17 cellular contexts compared by ENCODE assay signal in the genomic region with DNA sequence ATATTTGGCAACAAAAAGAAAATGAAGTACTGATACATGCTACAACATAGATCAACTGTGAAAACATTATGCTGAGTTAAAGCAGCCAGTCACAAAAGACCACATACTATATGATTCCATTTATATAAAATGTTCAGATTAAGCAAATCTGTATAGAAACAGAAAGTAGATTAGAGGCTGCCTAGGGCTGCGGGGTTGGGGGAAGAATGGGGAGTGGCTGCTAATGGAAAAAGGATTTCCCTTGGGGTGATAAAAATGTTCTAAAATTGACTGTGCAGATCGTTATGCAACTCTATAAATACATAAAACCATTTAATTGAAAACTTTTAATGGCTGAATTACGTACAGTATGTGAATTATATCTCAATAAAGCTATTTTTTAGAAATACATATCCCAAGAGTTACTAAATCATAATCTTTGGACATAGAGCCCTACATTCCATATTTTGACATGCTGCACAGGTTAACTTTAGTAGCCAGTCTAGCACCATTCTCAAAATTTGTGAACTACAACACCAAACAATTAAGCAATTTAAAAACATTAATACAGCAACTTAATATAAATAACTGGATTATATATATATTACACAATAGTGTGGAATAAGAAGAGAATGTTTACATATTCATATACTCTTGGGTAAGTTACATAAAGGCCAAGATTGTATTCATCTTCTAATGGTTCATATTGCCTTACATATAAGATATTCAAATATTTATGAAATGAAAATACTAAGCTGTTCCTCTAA. TPM values are rescaled to one million over a fixed set of nuclear protein-coding genes. Genes with fewer than 3 reads are reported as not detected.
DNase-seq lines count a peak whose midpoint lies in the region; ATAC-seq and TF ChIP-seq lines count a peak whose summit lies in the region.
"Had no signal": no experiment of that assay in that cellular context is flagged by ENCODE, and none has a peak within 500 bp of the region (broad histone marks: within the 10 kb centered on the region; RNA-seq: fewer than 3 reads in every experiment).

No MANE protein-coding gene starts in this region.

- H4K20me1 ChIP-seq in BLaER1 (no peaks in the 10 kb centered on the region), SK-N-SH (ENCODE audit: insufficient read depth) (no peaks in the 10 kb centered on the region)

- no peaks in the 10 kb centered on the region for H3K79me2 ChIP-seq in SK-N-SH (ENCODE audit: insufficient read depth)

- H3K4me1 ChIP-seq in BLaER1 (peaks cover 6% of the 10 kb centered on the region), SK-N-SH (ENCODE audit: control insufficient read depth in 1 of 2, insufficient read depth in 2 of 2, low read depth in 1 of 2, low read length in 1 of 2) (no peaks in the 10 kb centered on the region; a peak in 1 of 4 replicates), lower lobe of right lung (no peaks in the 10 kb centered on the region)
- H3K4me1 ChIP-seq in effector memory CD4-positive, alpha-beta T cell (ENCODE audit: control insufficient read depth, insufficient read depth, low read length, poor library complexity, severe bottlenecking), result no peaks in the 10 kb centered on the region
- H3K4me1 ChIP-seq: colonic mucosa, prostate gland, SJSA1, upper lobe of right lung had no signal

- TF ChIP-seq EP300 in SK-N-SH (IDR thresholded peaks at IDR 0.05; ENCODE audit: borderline replicate concordance in 1 of 2, low read depth in 1 of 2, low read length in 1 of 2), result no peak

- TF ChIP-seq RAD21 in SK-N-SH (IDR thresholded peaks at IDR 0.05; ENCODE audit: low read length), result no peak

- H3K4me2 ChIP-seq in BLaER1 (peak overlapping the region; percentile 55), SK-N-SH (no peak overlapping the region)
- H3K4me2 ChIP-seq: KMS-11 had no signal

- POLR2A ChIA-PET in SK-N-SH (lab: Yijun Ruan, JAX), result no interaction called here

- 85% methylated on average over 3 of the region's 3 CpGs for WGBS in SK-N-SH (ENCODE audit: low lambda C conversion rate)

- H3K36me3 ChIP-seq in BLaER1 (no peaks in the 10 kb centered on the region), SK-N-SH (replicated peaks in 1 of 2; ENCODE audit: control insufficient read depth in 1 of 2, insufficient read depth in 2 of 2, low read length in 1 of 2) (peaks cover 9 to 10% of the 10 kb centered on the region in 2 experiments), lower lobe of right lung (no peaks in the 10 kb centered on the region)
- H3K36me3 ChIP-seq in effector memory CD4-positive, alpha-beta T cell (ENCODE audit: control insufficient read depth, insufficient read depth, low read length), result no peaks in the 10 kb centered on the region
- H3K36me3 ChIP-seq: colonic mucosa, prostate gland, SJSA1 had no signal

- no peaks in the 10 kb centered on the region for H3K27me3 ChIP-seq in BLaER1
- H3K27me3 ChIP-seq in SK-N-SH (ENCODE audit: insufficient read depth), result no peaks in the 10 kb centered on the region
- H3K27me3 ChIP-seq in lower lobe of right lung (ENCODE audit: low read depth), result no peaks in the 10 kb centered on the region
- no peaks in the 10 kb centered on the region for H3K27me3 ChIP-seq in effector memory CD4-positive, alpha-beta T cell (replicated peaks; ENCODE audit: control insufficient read depth, insufficient read depth, low read length, poor library complexity, severe bottlenecking)
- H3K27me3 ChIP-seq: BE2C, colonic mucosa, SJSA1, upper lobe of right lung had no signal

- CTCF ChIA-PET in SK-N-SH (lab: Yijun Ruan, JAX), result interaction anchor here (0.7 to 2.9 kb wide), 24 partner anchors 8 to 649 kb away, joined by 3 to 24 read pairs (median 3); partner anchors contain the start of gene NEK1

- ATAC-seq in GM21576 (IDR thresholded peaks at IDR 0.05; ENCODE audit: unreplicated experiment), result peak; percentile 13
- no peak for ATAC-seq in lower lobe of right lung
- no peak for ATAC-seq in GM21723 (IDR thresholded peaks at IDR 0.05; ENCODE audit: unreplicated experiment)
- no peak for ATAC-seq in GM19467 (IDR thresholded peaks at IDR 0.05; ENCODE audit: unreplicated experiment)
- ATAC-seq: activated CD4-positive, alpha-beta T cell treated with anti-CD3 and anti-CD28 coated beads for 36 hours had no signal

- peaks cover 27% of the 10 kb centered on the region for H3F3A ChIP-seq in SK-N-SH (replicated peaks; ENCODE audit: insufficient read depth)

- intact Hi-C loops in lower lobe of right lung (cut with DNase I), result no loop called here

- peak overlapping the region; percentile 20; the same call in 1 of the 2 replicates for H2AFZ ChIP-seq in SK-N-SH (ENCODE audit: low read depth)

- peaks cover 5% of the 10 kb centered on the region; the same call in 1 of the 2 replicates for H3K9me3 ChIP-seq in BLaER1
- H3K9me3 ChIP-seq in SK-N-SH, result no peaks in the 10 kb centered on the region
- H3K9me3 ChIP-seq in lower lobe of right lung, result no peaks in the 10 kb centered on the region
- H3K9me3 ChIP-seq in effector memory CD4-positive, alpha-beta T cell (ENCODE audit: control insufficient read depth, low read length), result no peaks in the 10 kb centered on the region
- H3K9me3 ChIP-seq: BE2C, colonic mucosa, prostate gland, SJSA1, upper lobe of right lung had no signal

- no peaks in the 10 kb centered on the region for H3K9me2 ChIP-seq in SK-N-SH

- DNase-seq in SK-N-SH, result no peak
- DNase-seq in lower lobe of right lung, result no peak
- DNase-seq in effector memory CD4-positive, alpha-beta T cell, result no peak
- DNase-seq in NK-92 (lab: John Stamatoyannopoulos, UW; ENCODE audit: unreplicated experiment), result no peak
- DNase-seq: activated naive CD4-positive, alpha-beta T cell; T-helper 17 cell; upper lobe of right lung had no signal

- H3K27ac ChIP-seq in BLaER1, result no peak overlapping the region
- no peak overlapping the region for H3K27ac ChIP-seq in SK-N-SH (ENCODE audit: low read depth in 2 of 2, low read length in 1 of 2)
- peak overlapping the region; percentile 7 for H3K27ac ChIP-seq in lower lobe of right lung
- H3K27ac ChIP-seq in effector memory CD4-positive, alpha-beta T cell (ENCODE audit: insufficient read depth, low read length, poor library complexity, severe bottlenecking), result no peak overlapping the region
- H3K27ac ChIP-seq: colonic mucosa, KMS-11, prostate gland, SJSA1, upper lobe of right lung had no signal

- H3K4me3 ChIP-seq in BLaER1, result no peak overlapping the region
- H3K4me3 ChIP-seq in SK-N-SH (ENCODE audit: low read depth in 2 of 2, low read length in 1 of 2), result no peak overlapping the region; a peak in 1 of 4 replicates
- no peak overlapping the region for H3K4me3 ChIP-seq in lower lobe of right lung
- H3K4me3 ChIP-seq in effector memory CD4-positive, alpha-beta T cell (ENCODE audit: insufficient read depth, low read depth, low read length, poor library complexity, severe bottlenecking), result no peak overlapping the region
- H3K4me3 ChIP-seq: colonic mucosa, prostate gland, SJSA1, upper lobe of right lung had no signal

- TF ChIP-seq CTCF in SK-N-SH (IDR thresholded peaks at IDR 0.05) (no peak), lower lobe of right lung (IDR thresholded peaks at IDR 0.05) (no peak)

- H3K9ac ChIP-seq in BLaER1 (no peak overlapping the region), SK-N-SH (no peak overlapping the region)
- H3K9ac ChIP-seq: KMS-11 had no signal

TF ChIP-seq in SK-N-SH, 30 proteins besides CTCF, POLR2A, EP300 and RAD21:
- TF ChIP-seq GABPA (IDR thresholded peaks at IDR 0.05; ENCODE audit: low read depth), result no peak
- TF ChIP-seq FOXJ3 (CRISPR knock-in tag; IDR thresholded peaks at IDR 0.05), result no peak
- no peak for TF ChIP-seq EZH2phosphoT487 (IDR thresholded peaks at IDR 0.05; ENCODE audit: borderline replicate concordance, low read depth)
- TF ChIP-seq REST (IDR thresholded peaks at IDR 0.05; ENCODE audit: low read depth, low read length), result no peak
- TF ChIP-seq ELF1 (IDR thresholded peaks at IDR 0.05), result no peak
- TF ChIP-seq TCF12 (IDR thresholded peaks at IDR 0.05), result no peak
- TF ChIP-seq SIN3A (IDR thresholded peaks at IDR 0.05; ENCODE audit: borderline replicate concordance, low read depth, low read length), result no peak
- no peak for TF ChIP-seq POLR2AphosphoS5 (IDR thresholded peaks at IDR 0.05; ENCODE audit: low read depth, low read length)
- TF ChIP-seq, protein P1, sequence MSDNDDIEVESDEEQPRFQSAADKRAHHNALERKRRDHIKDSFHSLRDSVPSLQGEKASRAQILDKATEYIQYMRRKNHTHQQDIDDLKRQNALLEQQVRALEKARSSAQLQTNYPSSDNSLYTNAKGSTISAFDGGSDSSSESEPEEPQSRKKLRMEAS (IDR thresholded peaks at IDR 0.05; ENCODE audit: low read depth), result no peak
- no peak for TF ChIP-seq RXRA (IDR thresholded peaks at IDR 0.05; ENCODE audit: borderline replicate concordance, low read depth)

RNA-seq across cellular contexts. Expression of gene NEK1, which starts 46.6 kb away (rescaled TPM):
- polyA plus RNA-seq in SK-N-SH (2012; rRNA removed), result 2.0 and 2.7 TPM in 2 replicates
- polyA plus RNA-seq in SK-N-SH (2012; cell fraction: cytosol; rRNA removed), result 3.4 and 4.3 TPM in 2 replicates
- polyA plus RNA-seq in SK-N-SH (2012; cell fraction: nucleus; rRNA removed), result 2.6 and 3.7 TPM in 2 replicates
- 12.1 TPM for total RNA-seq in lower lobe of right lung

RNA-seq across cellular contexts. Expression of gene CLCN3, which starts 54.6 kb away (rescaled TPM):
- polyA plus RNA-seq in SK-N-SH (2012; rRNA removed), result 11.8 and 17.9 TPM in 2 replicates
- 21.8 and 22.7 TPM in 2 replicates for polyA plus RNA-seq in SK-N-SH (2012; cell fraction: cytosol; rRNA removed)
- polyA plus RNA-seq in SK-N-SH (2012; cell fraction: nucleus; rRNA removed), result 4.3 and 11.1 TPM in 2 replicates
- 41.8 TPM for total RNA-seq in lower lobe of right lung
